In the genomic region with DNA sequence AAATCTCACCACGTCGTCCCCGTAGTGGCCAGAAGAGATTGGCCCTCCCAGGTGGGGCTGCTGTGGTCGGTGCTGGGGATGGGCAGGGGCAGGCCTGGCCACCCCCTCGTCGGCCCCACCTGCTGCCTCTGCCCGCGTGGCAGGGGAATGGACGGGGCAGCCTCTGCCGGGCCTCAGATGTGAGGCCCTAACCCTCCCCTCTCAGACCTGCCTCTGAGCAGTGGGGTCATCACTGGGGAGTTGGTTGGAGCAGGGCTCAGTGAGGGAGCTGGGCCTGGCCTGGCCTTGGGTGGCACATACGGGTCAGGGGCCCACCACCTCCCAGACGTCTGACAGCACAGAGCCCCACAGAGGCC, we compare ENCODE assay signal across 1 cellular context.
TF ChIP-seq lines count a peak whose summit lies in the region.

No MANE protein-coding gene starts in this region.

TF ChIP-seq in H1, 55 proteins besides CTCF, POLR2A, EP300 and RAD21 (continued from another document):
- TF ChIP-seq, protein P1, sequence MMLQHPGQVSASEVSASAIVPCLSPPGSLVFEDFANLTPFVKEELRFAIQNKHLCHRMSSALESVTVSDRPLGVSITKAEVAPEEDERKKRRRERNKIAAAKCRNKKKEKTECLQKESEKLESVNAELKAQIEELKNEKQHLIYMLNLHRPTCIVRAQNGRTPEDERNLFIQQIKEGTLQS (IDR thresholded peaks at IDR 0.05; ENCODE audit: insufficient read depth, low read depth, low read length): no peak
- TF ChIP-seq CBX5 (IDR thresholded peaks at IDR 0.05; ENCODE audit: low read depth, low read length) (no peak), CHD1 (IDR thresholded peaks at IDR 0.05; ENCODE audit: low read depth, low read length) (no peak), SUZ12 (IDR thresholded peaks at IDR 0.05; ENCODE audit: low read length) (no peak), SIN3A (conservative IDR thresholded peaks at IDR 0.05 in 1 of 2, IDR thresholded peaks at IDR 0.05 in 1 of 2; ENCODE audit: low read depth in 1 of 2, low read length in 2 of 2) (no peak), RNF2 (IDR thresholded peaks at IDR 0.05; ENCODE audit: borderline replicate concordance, low read depth, low read length, missing control alignments, poor library complexity, severe bottlenecking) (no peak), TCF12 (IDR thresholded peaks at IDR 0.05; ENCODE audit: low read depth, low read length) (no peak), NANOG (IDR thresholded peaks at IDR 0.05; ENCODE audit: insufficient read depth, low read depth, low read length, poor library complexity, severe bottlenecking) (no peak), NRF1 (IDR thresholded peaks at IDR 0.05; ENCODE audit: low read depth, low read length) (no peak), POLR2AphosphoS5 (IDR thresholded peaks at IDR 0.05; ENCODE audit: low read depth, low read length) (no peak)
